Comparison of ENCODE assay signal across 25 cellular contexts in the genomic region with DNA sequence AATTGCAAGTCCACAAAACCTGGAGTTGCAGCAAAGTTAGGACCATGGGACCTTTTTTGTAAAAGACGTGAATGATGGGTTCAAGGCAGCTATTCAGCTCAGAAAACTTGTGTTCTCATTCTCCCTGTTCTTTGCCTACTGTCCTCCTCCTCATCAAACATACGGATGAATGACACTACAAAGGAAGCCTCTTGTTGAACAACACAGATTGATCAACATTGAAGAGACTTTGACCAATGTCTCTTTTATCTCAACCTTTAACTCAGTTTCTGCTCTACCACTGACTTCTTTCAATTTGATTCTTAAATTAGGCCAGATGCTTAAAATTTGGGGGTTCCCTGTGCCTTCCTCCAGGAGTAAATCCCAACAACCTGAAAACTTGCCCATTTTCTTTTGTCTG. TPM values are rescaled to one million over a fixed set of nuclear protein-coding genes. Genes with fewer than 3 reads are reported as not detected.
DNase-seq lines count a peak whose midpoint lies in the region; ATAC-seq and TF ChIP-seq lines count a peak whose summit lies in the region.
"Had no signal": no experiment of that assay in that cellular context is flagged by ENCODE, and none has a peak within 500 bp of the region (broad histone marks: within the 10 kb centered on the region; RNA-seq: fewer than 3 reads in every experiment).

No MANE protein-coding gene starts in this region.

- POLR2A ChIA-PET in RWPE1 (lab: Yijun Ruan, JAX; ENCODE audit: low non-redundant PET) = no interaction called here

- H3K36me3 ChIP-seq in liver (ENCODE audit: control insufficient read depth in 4 of 4, insufficient read depth in 3 of 4, low read depth in 1 of 4, low read length in 3 of 4) (peaks cover 0 to 5% (median 0%) of the 10 kb centered on the region in 4 donors), neural progenitor cell (no peaks in the 10 kb centered on the region)
- H3K36me3 ChIP-seq: BE2C, BLaER1 had no signal

- H3K27ac Mint-ChIP-seq in neural progenitor cell = no peak overlapping the region
- H3K27ac Mint-ChIP-seq: CD14-positive monocyte; CD4-positive, alpha-beta memory T cell; CD4-positive, CD25-positive, alpha-beta regulatory T cell; CD8-positive, alpha-beta memory T cell had no signal

- CTCF ChIA-PET in RWPE1 (lab: Yijun Ruan, JAX) = no interaction called here

- no peaks in the 10 kb centered on the region for H4K20me1 ChIP-seq in neural progenitor cell (ENCODE audit: low read depth)
- H4K20me1 ChIP-seq: BLaER1 had no signal

- no peaks in the 10 kb centered on the region for H3K36me3 Mint-ChIP-seq in neural progenitor cell
- H3K36me3 Mint-ChIP-seq: CD14-positive monocyte; CD4-positive, alpha-beta memory T cell; CD4-positive, CD25-positive, alpha-beta regulatory T cell had no signal

- TF ChIP-seq CTCF in liver (IDR thresholded peaks at IDR 0.05; ENCODE audit: low read depth, low read length, missing input control) = no peak
- TF ChIP-seq CTCF in neural progenitor cell (IDR thresholded peaks at IDR 0.05) = no peak
- no peak for TF ChIP-seq CTCF in RWPE1 (conservative IDR thresholded peaks at IDR 0.05; ENCODE audit: low read depth)

- ATAC-seq in left lobe of liver = peak; percentile 91
- ATAC-seq: GM12878 had no signal

- no peak overlapping the region for H3K4me3 Mint-ChIP-seq in neural progenitor cell
- H3K4me3 Mint-ChIP-seq: CD14-positive monocyte; CD4-positive, alpha-beta memory T cell; CD4-positive, CD25-positive, alpha-beta regulatory T cell; CD8-positive, alpha-beta memory T cell had no signal

- WGBS in liver = 35% methylated on average over 2 of the region's 2 CpGs

- no peaks in the 10 kb centered on the region for H3K27me3 ChIP-seq in liver (ENCODE audit: control insufficient read depth in 4 of 4, insufficient read depth in 4 of 4, low read length in 3 of 4)
- H3K27me3 ChIP-seq in neural progenitor cell = no peaks in the 10 kb centered on the region
- H3K27me3 ChIP-seq: BE2C, BLaER1 had no signal

- H3K9ac ChIP-seq in liver (ENCODE audit: low read depth in 1 of 2, low read length in 2 of 2) (peak overlapping the region in 1 of 2 donors; percentile 60), neural progenitor cell (no peak overlapping the region)
- H3K9ac ChIP-seq: BLaER1 had no signal

- no peaks in the 10 kb centered on the region for H3K79me2 ChIP-seq in neural progenitor cell (ENCODE audit: low read depth)

- peak overlapping the region; percentile 51 to 54 for H3K27ac ChIP-seq in liver (ENCODE audit: low read depth in 1 of 2, low read length in 2 of 2)
- H3K27ac ChIP-seq in neural progenitor cell = no peak overlapping the region
- H3K27ac ChIP-seq in RWPE1 = no peak overlapping the region
- H3K27ac ChIP-seq: BLaER1 had no signal

- no peaks in the 10 kb centered on the region for H3F3A ChIP-seq in neural progenitor cell (ENCODE audit: low read depth)

- H3K4me3 ChIP-seq in liver (ENCODE audit: low read depth in 1 of 3, low read length in 3 of 3) (peak overlapping the region in 1 of 3 donors; percentile 17), neural progenitor cell (no peak overlapping the region)
- H3K4me3 ChIP-seq: BLaER1, GM12878 had no signal

- peak overlapping the region; percentile 5 for H2AFZ ChIP-seq in neural progenitor cell (replicated peaks)

- no peak for DNase-seq in left lobe of liver (ENCODE audit: low spot score)
- no peak for DNase-seq in neural progenitor cell (ENCODE audit: low spot score)
- no peak for DNase-seq in activated CD4-positive, alpha-beta T cell treated with anti-CD3 and anti-CD28 coated beads for 4 hours
- DNase-seq in islet precursor cell = no peak
- DNase-seq in RWPE1 (ENCODE audit: low spot score) = no peak
- DNase-seq: 8988T; ACHN; BE2C; C1 segment of cervical spinal cord; CD4-positive, alpha-beta memory T cell; CD4-positive, CD25-positive, alpha-beta regulatory T cell; CD8-positive, alpha-beta memory T cell; COR-L47; DMS 273 treated with DMSO at 0.1 percent for 48 hours; DMS153; DMS53; DMS79; DND-41; EL; GDM1 had no signal

- TF ChIP-seq RAD21 in liver (IDR thresholded peaks at IDR 0.05) = peak; percentile 47 to 58

- peaks cover 7% of the 10 kb centered on the region for H3K4me1 Mint-ChIP-seq in neural progenitor cell
- H3K4me1 Mint-ChIP-seq: CD14-positive monocyte; CD8-positive, alpha-beta memory T cell had no signal

- H3K9me3 ChIP-seq in liver (ENCODE audit: control insufficient read depth in 4 of 4, low read length in 3 of 4) (no peaks in the 10 kb centered on the region), neural progenitor cell (ENCODE audit: low read depth) (no peaks in the 10 kb centered on the region)
- H3K9me3 ChIP-seq: BE2C, BLaER1 had no signal

- no peak overlapping the region for H3K4me2 ChIP-seq in neural progenitor cell
- H3K4me2 ChIP-seq: BLaER1 had no signal

- H3K27me3 Mint-ChIP-seq in neural progenitor cell (ENCODE audit: insufficient read depth, low read depth) = peaks cover 2% of the 10 kb centered on the region
- H3K27me3 Mint-ChIP-seq: CD4-positive, alpha-beta memory T cell had no signal

- H3K4me1 ChIP-seq in liver (ENCODE audit: control insufficient read depth in 4 of 4, insufficient read depth in 4 of 4, low read length in 3 of 4) (peaks cover 4 to 40% (median 33%) of the 10 kb centered on the region in 4 donors), neural progenitor cell (peaks cover 8% of the 10 kb centered on the region)
- H3K4me1 ChIP-seq: BE2C, BLaER1 had no signal

- H3K9me3 Mint-ChIP-seq in neural progenitor cell = no peaks in the 10 kb centered on the region
- H3K9me3 Mint-ChIP-seq: CD8-positive, alpha-beta memory T cell had no signal

TF ChIP-seq in liver, 16 proteins besides CTCF, POLR2A, EP300 and RAD21:
- TF ChIP-seq TAF1 (conservative IDR thresholded peaks at IDR 0.05) (peak; percentile 32), HNF4A (conservative IDR thresholded peaks at IDR 0.05) (peak; percentile 92 to 93), HNF4G (IDR thresholded peaks at IDR 0.05) (peak; percentile 82), EGR1 (IDR thresholded peaks at IDR 0.05; ENCODE audit: low read depth in 2 of 2) (no peak), NR2F2 (IDR thresholded peaks at IDR 0.05) (no peak), JUND (IDR thresholded peaks at IDR 0.05) (peak in 1 of 2 donors; percentile 22), FOXA2 (IDR thresholded peaks at IDR 0.05) (peak; percentile 73), SP1 (IDR thresholded peaks at IDR 0.05) (peak; percentile 80), YY1 (IDR thresholded peaks at IDR 0.05) (peak; percentile 51), RXRA (IDR thresholded peaks at IDR 0.05) (peak; percentile 74 to 85), GABPA (IDR thresholded peaks at IDR 0.05 in 1 of 2, conservative IDR thresholded peaks at IDR 0.05 in 1 of 2) (no peak), FOXA1 (IDR thresholded peaks at IDR 0.05) (peak; percentile 43)
- TF ChIP-seq, protein P1, sequence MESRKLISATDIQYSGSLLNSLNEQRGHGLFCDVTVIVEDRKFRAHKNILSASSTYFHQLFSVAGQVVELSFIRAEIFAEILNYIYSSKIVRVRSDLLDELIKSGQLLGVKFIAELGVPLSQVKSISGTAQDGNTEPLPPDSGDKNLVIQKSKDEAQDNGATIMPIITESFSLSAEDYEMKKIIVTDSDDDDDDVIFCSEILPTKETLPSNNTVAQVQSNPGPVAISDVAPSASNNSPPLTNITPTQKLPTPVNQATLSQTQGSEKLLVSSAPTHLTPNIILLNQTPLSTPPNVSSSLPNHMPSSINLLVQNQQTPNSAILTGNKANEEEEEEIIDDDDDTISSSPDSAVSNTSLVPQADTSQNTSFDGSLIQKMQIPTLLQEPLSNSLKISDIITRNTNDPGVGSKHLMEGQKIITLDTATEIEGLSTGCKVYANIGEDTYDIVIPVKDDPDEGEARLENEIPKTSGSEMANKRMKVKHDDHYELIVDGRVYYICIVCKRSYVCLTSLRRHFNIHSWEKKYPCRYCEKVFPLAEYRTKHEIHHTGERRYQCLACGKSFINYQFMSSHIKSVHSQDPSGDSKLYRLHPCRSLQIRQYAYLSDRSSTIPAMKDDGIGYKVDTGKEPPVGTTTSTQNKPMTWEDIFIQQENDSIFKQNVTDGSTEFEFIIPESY (IDR thresholded peaks at IDR 0.05) = peak; percentile 60
- TF ChIP-seq, protein P2, sequence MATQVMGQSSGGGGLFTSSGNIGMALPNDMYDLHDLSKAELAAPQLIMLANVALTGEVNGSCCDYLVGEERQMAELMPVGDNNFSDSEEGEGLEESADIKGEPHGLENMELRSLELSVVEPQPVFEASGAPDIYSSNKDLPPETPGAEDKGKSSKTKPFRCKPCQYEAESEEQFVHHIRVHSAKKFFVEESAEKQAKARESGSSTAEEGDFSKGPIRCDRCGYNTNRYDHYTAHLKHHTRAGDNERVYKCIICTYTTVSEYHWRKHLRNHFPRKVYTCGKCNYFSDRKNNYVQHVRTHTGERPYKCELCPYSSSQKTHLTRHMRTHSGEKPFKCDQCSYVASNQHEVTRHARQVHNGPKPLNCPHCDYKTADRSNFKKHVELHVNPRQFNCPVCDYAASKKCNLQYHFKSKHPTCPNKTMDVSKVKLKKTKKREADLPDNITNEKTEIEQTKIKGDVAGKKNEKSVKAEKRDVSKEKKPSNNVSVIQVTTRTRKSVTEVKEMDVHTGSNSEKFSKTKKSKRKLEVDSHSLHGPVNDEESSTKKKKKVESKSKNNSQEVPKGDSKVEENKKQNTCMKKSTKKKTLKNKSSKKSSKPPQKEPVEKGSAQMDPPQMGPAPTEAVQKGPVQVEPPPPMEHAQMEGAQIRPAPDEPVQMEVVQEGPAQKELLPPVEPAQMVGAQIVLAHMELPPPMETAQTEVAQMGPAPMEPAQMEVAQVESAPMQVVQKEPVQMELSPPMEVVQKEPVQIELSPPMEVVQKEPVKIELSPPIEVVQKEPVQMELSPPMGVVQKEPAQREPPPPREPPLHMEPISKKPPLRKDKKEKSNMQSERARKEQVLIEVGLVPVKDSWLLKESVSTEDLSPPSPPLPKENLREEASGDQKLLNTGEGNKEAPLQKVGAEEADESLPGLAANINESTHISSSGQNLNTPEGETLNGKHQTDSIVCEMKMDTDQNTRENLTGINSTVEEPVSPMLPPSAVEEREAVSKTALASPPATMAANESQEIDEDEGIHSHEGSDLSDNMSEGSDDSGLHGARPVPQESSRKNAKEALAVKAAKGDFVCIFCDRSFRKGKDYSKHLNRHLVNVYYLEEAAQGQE (IDR thresholded peaks at IDR 0.05) = peak; percentile 38
- TF ChIP-seq, protein P3, sequence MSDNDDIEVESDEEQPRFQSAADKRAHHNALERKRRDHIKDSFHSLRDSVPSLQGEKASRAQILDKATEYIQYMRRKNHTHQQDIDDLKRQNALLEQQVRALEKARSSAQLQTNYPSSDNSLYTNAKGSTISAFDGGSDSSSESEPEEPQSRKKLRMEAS (IDR thresholded peaks at IDR 0.05) = peak; percentile 43
- TF ChIP-seq, protein P4, sequence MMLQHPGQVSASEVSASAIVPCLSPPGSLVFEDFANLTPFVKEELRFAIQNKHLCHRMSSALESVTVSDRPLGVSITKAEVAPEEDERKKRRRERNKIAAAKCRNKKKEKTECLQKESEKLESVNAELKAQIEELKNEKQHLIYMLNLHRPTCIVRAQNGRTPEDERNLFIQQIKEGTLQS (IDR thresholded peaks at IDR 0.05) = no peak

RNA-seq across cellular contexts. Expression of a gene that starts 27.9 kb away (rescaled TPM):
- total RNA-seq in left lobe of liver (15.7 TPM), liver (10 to 100 TPM in 1 of 2 donors, 1 to 10 TPM in 1; 8.7 to 15.9 TPM), neural progenitor cell (ENCODE audit: low replicate concordance) (8.0 and 10.1 TPM in 2 replicates)
- polyA plus RNA-seq in liver = 10 to 100 TPM in 1 of 2 donors, 1 to 10 TPM in 1; 2.4 to 14.0 TPM
- total RNA-seq: G401 had no signal

Comparison
In these comparisons a context has a peak if more than half of its experiments do, and no peak if none do; other contexts are left out.
1. H3K27ac ChIP-seq: peak in liver (2 of 2); none in neural progenitor cell (single experiment) and RWPE1 (single experiment).